In genomic region chr2:172464340-172465129, GRCh38 we compare ENCODE assay signal across 14 cellular contexts. TPM values are rescaled to one million over a fixed set of nuclear protein-coding genes. Genes with fewer than 3 reads are reported as not detected.
DNase-seq lines count a peak whose midpoint lies in the region; ATAC-seq and TF ChIP-seq lines count a peak whose summit lies in the region.
"Had no signal": no experiment of that assay in that cellular context is flagged by ENCODE, and none has a peak within 500 bp of the region (broad histone marks: within the 10 kb centered on the region; RNA-seq: fewer than 3 reads in every experiment).

No MANE protein-coding gene starts in this region.

- 53 to 63% methylated on average over 4 of the region's 4 CpGs for WGBS in tibial nerve, 2 donors

- H3K4me3 Mint-ChIP-seq in activated T-cell treated with anti-CD3 and anti-CD28 coated beads, Interleukin-2, amount 50 U/mL, for 72 hours: peak overlapping the region in 1 of 2 donors; percentile 46
- H3K4me3 Mint-ChIP-seq in activated CD8-positive, alpha-beta T cell treated with anti-CD3 and anti-CD28 coated beads, Interleukin-2, amount 10 ng/mL, durations not matched to agents 7 days and 5 days: no peak overlapping the region

- H3K27ac ChIP-seq in tibial nerve: peak overlapping the region in 3 of 4 donors; percentile 68 to 90 (median 83)

- no peaks in the 10 kb centered on the region for H3K9me3 ChIP-seq in tibial nerve
- H3K9me3 ChIP-seq: gastroesophageal sphincter, testis had no signal

- H3K9me3 Mint-ChIP-seq in activated T-cell treated with anti-CD3 and anti-CD28 coated beads, Interleukin-2, amount 50 U/mL, for 72 hours: no peaks in the 10 kb centered on the region
- no peaks in the 10 kb centered on the region for H3K9me3 Mint-ChIP-seq in activated CD8-positive, alpha-beta T cell treated with anti-CD3 and anti-CD28 coated beads, Interleukin-2, amount 10 ng/mL, durations not matched to agents 7 days and 5 days (ENCODE audit: insufficient read depth)

- in situ Hi-C loops in GM13976 (cut with MboI; ENCODE audit: low sequenced_read_pairs, unreplicated experiment): loop anchor here (10.0 to 25.0 kb wide), 3 partner anchors 300 to 852 kb away; no protein-coding TSS in a partner anchor

- ATAC-seq in activated T-cell treated with anti-CD3 and anti-CD28 coated beads, Interleukin-2, amount 50 U/mL, for 72 hours (replicated peaks in 1 of 2): no peak
- ATAC-seq in activated CD8-positive, alpha-beta T cell treated with anti-CD3 and anti-CD28 coated beads, Interleukin-2, amount 10 ng/mL, durations not matched to agents 7 days and 5 days: no peak

- no peaks in the 10 kb centered on the region for H3K27me3 Mint-ChIP-seq in activated T-cell treated with anti-CD3 and anti-CD28 coated beads, Interleukin-2, amount 50 U/mL, for 72 hours (ENCODE audit: low read depth)
- no peaks in the 10 kb centered on the region for H3K27me3 Mint-ChIP-seq in activated CD8-positive, alpha-beta T cell treated with anti-CD3 and anti-CD28 coated beads, Interleukin-2, amount 10 ng/mL, durations not matched to agents 7 days and 5 days (ENCODE audit: low read depth)

- no peak for DNase-seq in activated T-cell treated with anti-CD3 and anti-CD28 coated beads, Interleukin-2, amount 50 U/mL, for 72 hours
- no peak for DNase-seq in activated T-cell treated with anti-CD3 and anti-CD28 coated beads for 4 hours
- no peak for DNase-seq in activated CD8-positive, alpha-beta T cell treated with anti-CD3 and anti-CD28 coated beads, Interleukin-2, amount 10 ng/mL, durations not matched to agents 7 days and 5 days
- peak; percentile 78 for DNase-seq in kidney tubule cell (ENCODE audit: low spot score)
- DNase-seq in tibial nerve (ENCODE audit: low spot score in 2 of 2): no peak
- DNase-seq in stimulated activated CD4-positive, alpha-beta T cell treated with anti-CD3 and anti-CD28 coated beads, Interleukin-2, amount 100 ng/mL, for 48 hours: no peak
- no peak for DNase-seq in NCI-H2107 (lab: John Stamatoyannopoulos, UW)
- DNase-seq in GM13976 (ENCODE audit: low spot score): no peak
- DNase-seq: activated effector memory CD4-positive, alpha-beta T cell treated with Interleukin-2 at 50 U/mL for 16 hours; GF-D8; NCI-H1930; stimulated activated CD4-positive, alpha-beta T cell treated with anti-CD3 and anti-CD28 coated beads, Interleukin-4, amount 100 ng/mL, for 24 hours had no signal

- H3K36me3 Mint-ChIP-seq in activated T-cell treated with anti-CD3 and anti-CD28 coated beads, Interleukin-2, amount 50 U/mL, for 72 hours (ENCODE audit: insufficient read depth in 2 of 2): no peaks in the 10 kb centered on the region
- H3K36me3 Mint-ChIP-seq in activated CD8-positive, alpha-beta T cell treated with anti-CD3 and anti-CD28 coated beads, Interleukin-2, amount 10 ng/mL, durations not matched to agents 7 days and 5 days (ENCODE audit: low read depth): peaks cover 10% of the 10 kb centered on the region

- peaks cover 0 to 18% (median 0%) of the 10 kb centered on the region in 3 donors for H3K36me3 ChIP-seq in tibial nerve
- H3K36me3 ChIP-seq: gastroesophageal sphincter had no signal

- H3K4me1 Mint-ChIP-seq in activated T-cell treated with anti-CD3 and anti-CD28 coated beads, Interleukin-2, amount 50 U/mL, for 72 hours (ENCODE audit: low read depth): peaks cover 75% of the 10 kb centered on the region
- peaks cover 72% of the 10 kb centered on the region for H3K4me1 Mint-ChIP-seq in activated CD8-positive, alpha-beta T cell treated with anti-CD3 and anti-CD28 coated beads, Interleukin-2, amount 10 ng/mL, durations not matched to agents 7 days and 5 days (ENCODE audit: low read depth)

- peak in 1 of 2 donors; percentile 9 for TF ChIP-seq EP300 in tibial nerve (IDR thresholded peaks at IDR 0.05)

- POLR2A ChIA-PET in activated CD8-positive, alpha-beta T cell treated with anti-CD3 and anti-CD28 coated beads, Interleukin-2, amount 10 ng/mL, durations not matched to agents 7 days and 5 days (lab: Charles Lee): no interaction called here

- peak overlapping the region; percentile 90 for H3K27ac Mint-ChIP-seq in activated T-cell treated with anti-CD3 and anti-CD28 coated beads, Interleukin-2, amount 50 U/mL, for 72 hours
- peak overlapping the region; percentile 86 for H3K27ac Mint-ChIP-seq in activated CD8-positive, alpha-beta T cell treated with anti-CD3 and anti-CD28 coated beads, Interleukin-2, amount 10 ng/mL, durations not matched to agents 7 days and 5 days

- CTCF ChIA-PET in activated CD8-positive, alpha-beta T cell treated with anti-CD3 and anti-CD28 coated beads, Interleukin-2, amount 10 ng/mL, durations not matched to agents 7 days and 5 days (lab: Charles Lee): interaction anchor here (0.7 to 19.8 kb wide), 13 partner anchors 9 to 866 kb away, joined by 3 to 457 read pairs (median 24); partner anchors contain the start of gene ITGA6

- no peaks in the 10 kb centered on the region for H3K27me3 ChIP-seq in tibial nerve
- H3K27me3 ChIP-seq: testis had no signal

- H3K4me3 ChIP-seq in tibial nerve: no peak overlapping the region
- H3K4me3 ChIP-seq: testis had no signal

- no peak for TF ChIP-seq CTCF in tibial nerve (IDR thresholded peaks at IDR 0.05)
- no peak for TF ChIP-seq CTCF in GM13976 (IDR thresholded peaks at IDR 0.05; ENCODE audit: borderline replicate concordance, control extremely low read depth, extremely low read depth, insufficient read depth, missing control alignments)

- H3K4me1 ChIP-seq in tibial nerve: peaks cover 4 to 66% (median 51%) of the 10 kb centered on the region in 4 donors

- TF ChIP-seq POLR2A in tibial nerve (IDR thresholded peaks at IDR 0.05): no peak

RNA-seq across cellular contexts. Expression of gene ITGA6, which starts 37.1 kb away (rescaled TPM):
- total RNA-seq in activated T-cell treated with anti-CD3 and anti-CD28 coated beads, Interleukin-2, amount 50 U/mL, for 72 hours: 1 to 10 TPM; 7.0 to 8.6 TPM
- total RNA-seq in activated CD8-positive, alpha-beta T cell treated with anti-CD3 and anti-CD28 coated beads, Interleukin-2, amount 10 ng/mL, durations not matched to agents 7 days and 5 days: 10 to 100 TPM; 14.6 to 15.0 TPM
- 100 to 1,000 TPM; 254 to 586 (median 471) TPM for total RNA-seq in tibial nerve

Comparison
In these comparisons a context has a peak if more than half of its experiments do, and no peak if none do; other contexts are left out.
1. RNA of gene ITGA6, which starts 37.1 kb away (total RNA-seq): 254 to 586 TPM in tibial nerve; 14.6 to 15.0 TPM in activated CD8-positive, alpha-beta T cell treated with anti-CD3 and anti-CD28 coated beads, Interleukin-2, amount 10 ng/mL, durations not matched to agents 7 days and 5 days and 7.0 to 8.6 TPM in activated T-cell treated with anti-CD3 and anti-CD28 coated beads, Interleukin-2, amount 50 U/mL, for 72 hours; every median in the first group is over 10 times any median in the second.